1 cellular context compared by ENCODE assay signal in the genomic region with DNA sequence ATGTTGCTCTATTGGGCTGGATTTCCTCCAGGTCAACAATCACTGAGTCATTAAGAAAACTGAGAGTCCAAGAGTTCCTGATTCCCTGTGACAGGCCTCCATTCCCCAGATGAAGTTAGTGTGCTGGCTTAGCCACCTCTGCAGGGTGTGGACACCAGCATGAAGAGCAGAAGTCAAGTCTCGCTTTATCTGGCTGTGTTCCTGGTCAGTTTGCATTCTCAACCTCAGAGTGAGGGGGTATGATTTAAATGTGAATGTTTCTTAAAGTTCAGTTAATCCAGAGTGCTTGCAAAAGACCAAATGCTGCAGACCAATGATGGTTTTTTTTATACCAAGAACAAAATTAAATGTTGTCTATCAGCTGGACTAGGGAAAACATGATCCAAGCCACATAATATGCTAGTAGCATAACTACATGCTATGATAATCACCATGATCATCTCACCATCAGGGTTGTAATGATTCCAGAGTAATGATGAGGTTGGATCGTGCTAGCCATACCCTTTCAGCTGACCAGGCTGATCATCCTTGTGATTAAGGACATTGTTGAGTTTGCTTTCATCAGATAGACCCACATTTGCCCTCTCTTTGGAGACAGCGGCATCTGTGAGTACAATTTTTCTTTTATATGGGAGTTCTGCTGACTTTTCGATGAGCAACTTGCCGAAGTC.
TF ChIP-seq lines count a peak whose summit lies in the region.

No MANE protein-coding gene starts in this region.

TF ChIP-seq in GM12878, 131 proteins besides CTCF, POLR2A, EP300 and RAD21 (continued from another document):
- no peak for TF ChIP-seq E2F8 (IDR thresholded peaks at IDR 0.05; ENCODE audit: low read depth, partially characterized antibody)
- TF ChIP-seq ATF7 (IDR thresholded peaks at IDR 0.05; ENCODE audit: low read depth): no peak
- TF ChIP-seq CBX3 (IDR thresholded peaks at IDR 0.05; ENCODE audit: borderline replicate concordance, low read depth): no peak
- TF ChIP-seq MTA2 (IDR thresholded peaks at IDR 0.05; ENCODE audit: low read depth): no peak
- no peak for TF ChIP-seq PAX8 (IDR thresholded peaks at IDR 0.05)
- TF ChIP-seq MTA3 (IDR thresholded peaks at IDR 0.05; ENCODE audit: borderline replicate concordance, low read length): no peak
- no peak for TF ChIP-seq MYC (IDR thresholded peaks at IDR 0.05; ENCODE audit: insufficient read depth, insufficient read length, insufficient replicate concordance, low read length, severe bottlenecking)
- TF ChIP-seq, protein P1, sequence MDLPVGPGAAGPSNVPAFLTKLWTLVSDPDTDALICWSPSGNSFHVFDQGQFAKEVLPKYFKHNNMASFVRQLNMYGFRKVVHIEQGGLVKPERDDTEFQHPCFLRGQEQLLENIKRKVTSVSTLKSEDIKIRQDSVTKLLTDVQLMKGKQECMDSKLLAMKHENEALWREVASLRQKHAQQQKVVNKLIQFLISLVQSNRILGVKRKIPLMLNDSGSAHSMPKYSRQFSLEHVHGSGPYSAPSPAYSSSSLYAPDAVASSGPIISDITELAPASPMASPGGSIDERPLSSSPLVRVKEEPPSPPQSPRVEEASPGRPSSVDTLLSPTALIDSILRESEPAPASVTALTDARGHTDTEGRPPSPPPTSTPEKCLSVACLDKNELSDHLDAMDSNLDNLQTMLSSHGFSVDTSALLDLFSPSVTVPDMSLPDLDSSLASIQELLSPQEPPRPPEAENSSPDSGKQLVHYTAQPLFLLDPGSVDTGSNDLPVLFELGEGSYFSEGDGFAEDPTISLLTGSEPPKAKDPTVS (IDR thresholded peaks at IDR 0.05; ENCODE audit: low read depth, low read length): no peak
TF ChIP-seq in GM12878: peak in this region for 0.
